8 cellular contexts compared by ENCODE assay signal in genomic region chr6:2222275-2222842, GRCh38. TPM values are rescaled to one million over a fixed set of nuclear protein-coding genes. Genes with fewer than 3 reads are reported as not detected.
DNase-seq lines count a peak whose midpoint lies in the region; ATAC-seq, FAIRE-seq and TF ChIP-seq lines count a peak whose summit lies in the region.

No MANE protein-coding gene starts in this region.

- H3K27me3 ChIP-seq in CD8-positive, alpha-beta T cell (ENCODE audit: insufficient read depth, low read length), result no peaks in the 10 kb centered on the region
- H3K27me3 ChIP-seq in astrocyte (ENCODE audit: insufficient read depth, low read length) (no peaks in the 10 kb centered on the region), muscle layer of duodenum (ENCODE audit: low read depth, low read length) (no peaks in the 10 kb centered on the region)

- CTCF ChIA-PET in CD8-positive, alpha-beta T cell (lab: Charles Lee), result no interaction called here

- H3K4me1 ChIP-seq in CD8-positive, alpha-beta T cell (ENCODE audit: insufficient read depth, low read length), result peaks cover 6% of the 10 kb centered on the region
- H3K4me1 ChIP-seq in astrocyte (ENCODE audit: insufficient read depth, low read length), result no peaks in the 10 kb centered on the region
- peaks cover 0 to 7% of the 10 kb centered on the region in 2 donors for H3K4me1 ChIP-seq in muscle layer of duodenum (ENCODE audit: control insufficient read depth in 1 of 2, insufficient read depth in 2 of 2, low read length in 2 of 2)

- peak overlapping the region; percentile 30 for H2AFZ ChIP-seq in astrocyte (ENCODE audit: low read depth, low read length)

- POLR2A ChIA-PET in CD8-positive, alpha-beta T cell (lab: Charles Lee), result interaction anchor here (0.8 to 1.4 kb wide), 2 partner anchors 11 to 1506 kb away, joined by 3 to 6 read pairs; no protein-coding TSS in a partner anchor

- no peaks in the 10 kb centered on the region for H3K36me3 ChIP-seq in CD8-positive, alpha-beta T cell (ENCODE audit: insufficient read depth, low read length)
- no peaks in the 10 kb centered on the region for H3K36me3 ChIP-seq in astrocyte (ENCODE audit: insufficient read depth, low read length)
- H3K36me3 ChIP-seq in muscle layer of duodenum (ENCODE audit: control insufficient read depth in 1 of 2, insufficient read depth in 2 of 2, low read length in 2 of 2), result no peaks in the 10 kb centered on the region

- peaks cover 4% of the 10 kb centered on the region for H4K20me1 ChIP-seq in astrocyte (ENCODE audit: insufficient read depth, low read length)

- H3K36me3 Mint-ChIP-seq in CD8-positive, alpha-beta T cell, result peaks cover 3% of the 10 kb centered on the region
- H3K36me3 Mint-ChIP-seq in astrocyte (ENCODE audit: low read depth, unreplicated experiment), result no peaks in the 10 kb centered on the region

- no peaks in the 10 kb centered on the region for H3K27me3 Mint-ChIP-seq in CD8-positive, alpha-beta T cell (ENCODE audit: low read depth)
- H3K27me3 Mint-ChIP-seq in astrocyte (ENCODE audit: low read depth, unreplicated experiment), result no peaks in the 10 kb centered on the region

- H3K4me3 Mint-ChIP-seq in CD8-positive, alpha-beta T cell, result peak overlapping the region; percentile 88
- H3K4me3 Mint-ChIP-seq in astrocyte (ENCODE audit: unreplicated experiment), result no peak overlapping the region

- ATAC-seq in CD8-positive, alpha-beta T cell, result peak; percentile 23
- ATAC-seq in HG03175 (IDR thresholded peaks at IDR 0.05; ENCODE audit: unreplicated experiment) (peak; percentile 23), GM21423 (IDR thresholded peaks at IDR 0.05; ENCODE audit: unreplicated experiment) (no peak), HG02852 (IDR thresholded peaks at IDR 0.05; ENCODE audit: unreplicated experiment) (no peak)

- H3K27ac Mint-ChIP-seq in CD8-positive, alpha-beta T cell, result peak overlapping the region; percentile 86
- H3K27ac Mint-ChIP-seq in astrocyte (ENCODE audit: unreplicated experiment), result no peak overlapping the region

- H3K79me2 ChIP-seq in astrocyte (ENCODE audit: insufficient read depth, low read length), result no peaks in the 10 kb centered on the region

- no peak for DNase-seq in CD8-positive, alpha-beta T cell
- no peak for DNase-seq in astrocyte (ENCODE audit: low read depth)
- DNase-seq in cerebellum (ENCODE audit: low spot score), result no peak
- DNase-seq in ecto neural progenitor cell (ENCODE audit: low spot score), result no peak

- H3K27ac ChIP-seq in CD8-positive, alpha-beta T cell (ENCODE audit: low read depth, low read length), result no peak overlapping the region
- H3K27ac ChIP-seq in astrocyte (ENCODE audit: low read depth, low read length) (no peak overlapping the region), muscle layer of duodenum (ENCODE audit: low read length) (peak overlapping the region; percentile 84)

- H3K4me2 ChIP-seq in astrocyte (ENCODE audit: low read length), result peak overlapping the region; percentile 69

- H3K4me1 Mint-ChIP-seq in CD8-positive, alpha-beta T cell (ENCODE audit: low read depth), result peaks cover 35% of the 10 kb centered on the region
- H3K4me1 Mint-ChIP-seq in astrocyte (ENCODE audit: low read depth, unreplicated experiment), result no peaks in the 10 kb centered on the region

- H3K9me3 ChIP-seq in CD8-positive, alpha-beta T cell (ENCODE audit: low read length), result no peaks in the 10 kb centered on the region
- H3K9me3 ChIP-seq in astrocyte (ENCODE audit: insufficient read depth, low read depth, low read length) (no peaks in the 10 kb centered on the region), muscle layer of duodenum (ENCODE audit: control insufficient read depth in 1 of 2, low read length in 2 of 2) (no peaks in the 10 kb centered on the region)

- no peak for TF ChIP-seq CTCF in CD8-positive, alpha-beta T cell (IDR thresholded peaks at IDR 0.05)
- TF ChIP-seq CTCF in astrocyte (IDR thresholded peaks at IDR 0.05; ENCODE audit: insufficient read depth, low read depth, low read length), result no peak

- H3K9me3 Mint-ChIP-seq in CD8-positive, alpha-beta T cell, result no peaks in the 10 kb centered on the region
- no peaks in the 10 kb centered on the region for H3K9me3 Mint-ChIP-seq in astrocyte (ENCODE audit: unreplicated experiment)

- intact Hi-C loops in CD8-positive, alpha-beta T cell (cut with DNase I, micrococcal nuclease), result loop anchor here in 1 of 2 experiments (2.0 kb wide), 1 partner anchor 22 kb away; the partner anchor contains the start of gene GMDS

- peak overlapping the region; percentile 40 for H3K4me3 ChIP-seq in CD8-positive, alpha-beta T cell (ENCODE audit: low read depth, low read length)
- H3K4me3 ChIP-seq in astrocyte (ENCODE audit: insufficient read depth, low read depth, low read length), result peak overlapping the region; percentile 35
- H3K4me3 ChIP-seq in muscle layer of duodenum (ENCODE audit: low read depth in 1 of 2, low read length in 2 of 2), result peak overlapping the region; percentile 57 to 74

- peak overlapping the region; percentile 34 for H3K9ac ChIP-seq in astrocyte (ENCODE audit: low read length)

- no peak for FAIRE-seq in astrocyte (lab: Jason Lieb, UNC)

RNA-seq across cellular contexts. Expression of gene GMDS, which starts 23.0 kb away (rescaled TPM):
- total RNA-seq in CD8-positive, alpha-beta T cell, result 10 to 100 TPM; 14.1 to 18.5 TPM
- total RNA-seq in astrocyte, result 9.4 and 12.3 TPM in 2 replicates
- total RNA-seq in cerebellum, result 9.3 TPM

Comparison
In these comparisons a context has a peak if more than half of its experiments do, and no peak if none do; other contexts are left out.
1. ATAC-seq: peak in CD8-positive, alpha-beta T cell (single experiment) and HG03175 (single experiment); none in GM21423 (single experiment) and HG02852 (single experiment).
2. Peak in every context shown above with its lines, with median percentiles within 50 percentile points of each other: H3K4me3 ChIP-seq.